In genomic region chr15:51768018-51768417, GRCh38 we compare ENCODE assay signal across 14 cellular contexts. TPM values are rescaled to one million over a fixed set of nuclear protein-coding genes. Genes with fewer than 3 reads are reported as not detected.
DNase-seq lines count a peak whose midpoint lies in the region; ATAC-seq, FAIRE-seq and TF ChIP-seq lines count a peak whose summit lies in the region.
"Had no signal": no experiment of that assay in that cellular context is flagged by ENCODE, and none has a peak within 500 bp of the region (broad histone marks: within the 10 kb centered on the region; RNA-seq: fewer than 3 reads in every experiment).

No MANE protein-coding gene starts in this region.

- no peak overlapping the region for H3K4me3 Mint-ChIP-seq in stimulated activated naive CD8-positive, alpha-beta T cell treated with anti-CD3 and anti-CD28 coated beads, Interleukin-15, Interleukin-2, amounts not matched to agents 100 ng/mL and 50 ng/mL, for 24 hours
- H3K4me3 Mint-ChIP-seq in T-cell = peak overlapping the region in 1 of 3 donors; percentile 65

- H3K79me1 ChIP-seq in H1 (ENCODE audit: low read depth, low read length) = no peaks in the 10 kb centered on the region

- H3K4me2 ChIP-seq in H1 (ENCODE audit: insufficient read depth in 1 of 2, low read depth in 2 of 2, low read length in 2 of 2) = no peak overlapping the region

- peak overlapping the region; percentile 85; the same call in 1 of the 2 replicates for H2AFZ ChIP-seq in H1 (ENCODE audit: low read length)

- H3K9ac ChIP-seq in H1 (replicated peaks in 1 of 4; ENCODE audit: extremely low read depth in 1 of 4, low read depth in 3 of 4, low read length in 3 of 4) = no peak overlapping the region

- peaks cover 19% of the 10 kb centered on the region for H3K36me3 Mint-ChIP-seq in stimulated activated naive CD8-positive, alpha-beta T cell treated with anti-CD3 and anti-CD28 coated beads, Interleukin-15, Interleukin-2, amounts not matched to agents 100 ng/mL and 50 ng/mL, for 24 hours (ENCODE audit: low read depth)
- H3K36me3 Mint-ChIP-seq in T-cell = peaks cover 38% of the 10 kb centered on the region

- H3K4me3 ChIP-seq in H1 (ENCODE audit: extremely low read depth in 1 of 4, insufficient read depth in 2 of 4, low read depth in 3 of 4, low read length in 4 of 4) = no peak overlapping the region
- H3K4me3 ChIP-seq in gastroesophageal sphincter = no peak overlapping the region

- H2BK120ac ChIP-seq in H1 (replicated peaks; ENCODE audit: low read depth, low read length) = no peak overlapping the region

- H3K36me3 ChIP-seq in H1 (ENCODE audit: control insufficient read depth in 2 of 4, insufficient read depth in 4 of 4, low read length in 3 of 4) (no peaks in the 10 kb centered on the region), gastroesophageal sphincter (peaks cover 0 to 60% of the 10 kb centered on the region in 2 donors)

- H3K56ac ChIP-seq in H1 (replicated peaks; ENCODE audit: insufficient read length, low read depth, low read length) = no peak overlapping the region

- H3K23me2 ChIP-seq in H1 (ENCODE audit: low read depth, low read length) = no peaks in the 10 kb centered on the region

- H3K4me1 Mint-ChIP-seq in stimulated activated naive CD8-positive, alpha-beta T cell treated with anti-CD3 and anti-CD28 coated beads, Interleukin-15, Interleukin-2, amounts not matched to agents 100 ng/mL and 50 ng/mL, for 24 hours (ENCODE audit: low read depth) = peaks cover 12% of the 10 kb centered on the region
- H3K4me1 Mint-ChIP-seq in T-cell = peaks cover 12 to 13% (median 12%) of the 10 kb centered on the region in 3 donors

- no peak overlapping the region for H4K5ac ChIP-seq in H1 (ENCODE audit: insufficient read length, low read depth, low read length)

- DNase-seq in stimulated activated naive CD8-positive, alpha-beta T cell treated with anti-CD3 and anti-CD28 coated beads, Interleukin-15, Interleukin-2, amounts not matched to agents 100 U/mL and 50 U/mL, for 24 hours = no peak
- DNase-seq in T-cell (peak in 19 of 34 experiments; percentile 1 to 54 (median 24)), H1 (ENCODE audit: low read depth in 1 of 2, low spot score in 2 of 2) (no peak), frontal cortex (ENCODE audit: low spot score in 2 of 2) (no peak), AG20443 (ENCODE audit: low spot score) (no peak)
- DNase-seq in stimulated activated naive CD4-positive, alpha-beta T cell treated with Interleukin-2 at 50 U/mL for 16 hours (lab: John Stamatoyannopoulos, UW) = no peak
- DNase-seq: activated CD4-positive, alpha-beta T cell treated with anti-CD3 and anti-CD28 coated beads for 4 hours; C1 segment of cervical spinal cord; NCI-H187; stimulated activated CD4-positive, alpha-beta T cell treated with anti-CD3 and anti-CD28 coated beads, Interleukin-2, amount 100 ng/mL, for 24 hours had no signal

- H3K27me3 ChIP-seq in H1 (replicated peaks in 1 of 4; ENCODE audit: control insufficient read depth in 3 of 4, extremely low read depth in 1 of 4, insufficient read depth in 3 of 4, low read length in 3 of 4) = no peaks in the 10 kb centered on the region
- no peaks in the 10 kb centered on the region for H3K27me3 ChIP-seq in gastroesophageal sphincter

- no peak overlapping the region for H4K91ac ChIP-seq in H1 (replicated peaks; ENCODE audit: insufficient read length, low read length)

- no peak overlapping the region for H3K4ac ChIP-seq in H1 (replicated peaks; ENCODE audit: insufficient read length, low read depth, low read length)

- no peaks in the 10 kb centered on the region for H3K27me3 Mint-ChIP-seq in stimulated activated naive CD8-positive, alpha-beta T cell treated with anti-CD3 and anti-CD28 coated beads, Interleukin-15, Interleukin-2, amounts not matched to agents 100 ng/mL and 50 ng/mL, for 24 hours
- H3K27me3 Mint-ChIP-seq in T-cell = no peaks in the 10 kb centered on the region

- no peak for TF ChIP-seq RAD21 in H1 (IDR thresholded peaks at IDR 0.05 in 1 of 2, conservative IDR thresholded peaks at IDR 0.05 in 1 of 2; ENCODE audit: low read depth in 2 of 2, low read length in 2 of 2)

- POLR2A ChIA-PET in T-cell (lab: Charles Lee) (no interaction called here), H1 (lab: Charles Lee; ENCODE audit: partially characterized antibody) (no interaction called here)

- H3K79me2 ChIP-seq in H1 (ENCODE audit: control insufficient read depth in 1 of 2, insufficient read depth in 2 of 2, low read length in 2 of 2) = no peaks in the 10 kb centered on the region

- no peaks in the 10 kb centered on the region for H3K9me3 Mint-ChIP-seq in stimulated activated naive CD8-positive, alpha-beta T cell treated with anti-CD3 and anti-CD28 coated beads, Interleukin-15, Interleukin-2, amounts not matched to agents 100 ng/mL and 50 ng/mL, for 24 hours
- H3K9me3 Mint-ChIP-seq in T-cell = peaks cover 0 to 4% (median 0%) of the 10 kb centered on the region in 3 donors

- WGBS in H1 (ENCODE audit: extremely low coverage in 1 of 2, insufficient coverage in 1 of 2, insufficient read length in 1 of 2, insufficient replicate concordance in 2 of 2, low coverage in 1 of 2, low lambda C conversion rate in 2 of 2, missing lambda C conversion rate in 1 of 2), 2 experiments = 89% methylated on average over 9 of the region's 9 CpGs; no CpG with 5 or more reads in 1 of the 2 experiments
- WGBS in gastroesophageal sphincter (ENCODE audit: low coverage in 1 of 2), 2 donors = 58% methylated on average over 7 of the region's 9 CpGs; no CpG with 5 or more reads in 1 of the 2 donors

- H3K14ac ChIP-seq in H1 (ENCODE audit: insufficient read length) = no peak overlapping the region

- no peak overlapping the region for H4K8ac ChIP-seq in H1 (ENCODE audit: extremely low read depth, insufficient read depth, low read length)

- no peaks in the 10 kb centered on the region for H4K20me1 ChIP-seq in H1 (replicated peaks in 1 of 2; ENCODE audit: control insufficient read depth in 1 of 2, insufficient read depth in 2 of 2, low read length in 2 of 2)

- H3K23ac ChIP-seq in H1 (ENCODE audit: insufficient read length) = no peak overlapping the region

- no peak for TF ChIP-seq EP300 in H1 (IDR thresholded peaks at IDR 0.05; ENCODE audit: borderline replicate concordance in 1 of 2, low read depth in 2 of 2, low read length in 2 of 2)
- no peak for TF ChIP-seq EP300 in gastroesophageal sphincter (IDR thresholded peaks at IDR 0.05)

- FAIRE-seq in H1 (lab: Jason Lieb, UNC) (no peak), frontal cortex (lab: Jason Lieb, UNC) (no peak)
- FAIRE-seq: colon, G401.6 had no signal

- no peak for TF ChIP-seq POLR2A in H1 (IDR thresholded peaks at IDR 0.05; ENCODE audit: control extremely low read depth in 1 of 2, low read depth in 2 of 2, low read length in 2 of 2)
- no peak for TF ChIP-seq POLR2A in gastroesophageal sphincter (IDR thresholded peaks at IDR 0.05)

- H3K27ac ChIP-seq in H1 (ENCODE audit: low read depth, low read length) (no peak overlapping the region), gastroesophageal sphincter (peak overlapping the region in 1 of 4 donors; percentile 9)

- TF ChIP-seq CTCF in H1 (IDR thresholded peaks at IDR 0.05; ENCODE audit: control extremely low read depth in 1 of 3, insufficient read depth in 1 of 3, low read depth in 1 of 3, low read length in 3 of 3) = no peak
- TF ChIP-seq CTCF in gastroesophageal sphincter (IDR thresholded peaks at IDR 0.05) = no peak

- H2BK12ac ChIP-seq in H1 (ENCODE audit: low read depth, low read length) = no peak overlapping the region

- no peak overlapping the region for H2BK20ac ChIP-seq in H1 (ENCODE audit: low read length)

- H3K9me3 ChIP-seq in H1 (ENCODE audit: insufficient read depth in 2 of 2, low read depth in 1 of 2, low read length in 1 of 2) (no peaks in the 10 kb centered on the region), gastroesophageal sphincter (no peaks in the 10 kb centered on the region)

- CTCF ChIA-PET in T-cell (lab: Charles Lee) = interaction anchor here (0.5 to 1.3 kb wide), 8 partner anchors 8 to 118 kb away, joined by 3 to 10 read pairs (median 3); partner anchors contain the start of gene LYSMD2 (in 1 of the 2)
- CTCF ChIA-PET in H1 (lab: Charles Lee; ENCODE audit: partially characterized antibody) = interaction anchor here (0.7 to 1.5 kb wide), 7 partner anchors 8 to 118 kb away, joined by 3 to 10 read pairs (median 5); no protein-coding TSS in a partner anchor

- H3K4me1 ChIP-seq in H1 (replicated peaks in 1 of 4; ENCODE audit: control insufficient read depth in 3 of 4, insufficient read depth in 4 of 4, low read length in 3 of 4) (peaks cover 0 to 3% (median 0%) of the 10 kb centered on the region in 4 experiments; a peak in 1 of 7 replicates), gastroesophageal sphincter (peaks cover 0 to 9% (median 0%) of the 10 kb centered on the region in 3 donors)

- peak overlapping the region; percentile 38 for H3K27ac Mint-ChIP-seq in stimulated activated naive CD8-positive, alpha-beta T cell treated with anti-CD3 and anti-CD28 coated beads, Interleukin-15, Interleukin-2, amounts not matched to agents 100 ng/mL and 50 ng/mL, for 24 hours
- H3K27ac Mint-ChIP-seq in T-cell = peak overlapping the region; percentile 50 to 84

- no peak overlapping the region for H2BK15ac ChIP-seq in H1 (ENCODE audit: low read length)

- no peak overlapping the region for H2BK5ac ChIP-seq in H1 (ENCODE audit: low read depth, low read length)

- no peak for ATAC-seq in stimulated activated naive CD8-positive, alpha-beta T cell treated with anti-CD3 and anti-CD28 coated beads, Interleukin-15, Interleukin-2, amounts not matched to agents 100 U/mL and 50 U/mL, for 24 hours
- peak; percentile 58 to 92 (median 78) for ATAC-seq in T-cell (replicated peaks in 1 of 4)
- no peak for ATAC-seq in gastroesophageal sphincter

- no peak overlapping the region; the same call in 1 of the 2 replicates for H3K18ac ChIP-seq in H1 (ENCODE audit: extremely low read depth, low read length)

- no peak overlapping the region for H2AK5ac ChIP-seq in H1 (ENCODE audit: low read depth, low read length)

RNA-seq across cellular contexts. Expression of gene TMOD2, which starts 16.6 kb away (rescaled TPM):
- total RNA-seq in T-cell = 10 to 100 TPM; 10.9 to 17.2 (median 16.8) TPM
- total RNA-seq in H1 (2021; fragmentation: NEBNext Ultra II Directional; extraction: Animal tissue kit (Norgen Biotek cat#: 25700)) = 4.9 and 6.5 TPM in 2 replicates
- 0.58 and 0.80 TPM in 2 replicates for polyA plus RNA-seq in H1 (2011; rRNA removed)
- 1.1 TPM for polyA plus RNA-seq in H1 (2011; cell fraction: cytosol; rRNA removed)
- 1.4 TPM for polyA plus RNA-seq in H1 (2011; cell fraction: nucleus; rRNA removed)
- 1.0 to 2.7 TPM (median 1.6 TPM) in 4 replicates for polyA plus RNA-seq in H1 (2012, experiment 1 of 2)
- 0.07 TPM for polyA plus RNA-seq in H1 (2012, experiment 2 of 2)
- 2.0 TPM for polyA plus RNA-seq in H1 (2013, experiment 1 of 2)
- polyA plus RNA-seq in H1 (2013, experiment 2 of 2) = 1.9 TPM
- 1.7 and 2.4 TPM in 2 replicates for polyA minus RNA-seq in H1 (2011; rRNA and poly(A)+ RNA removed)
- 2.6 TPM for polyA minus RNA-seq in H1 (2011; cell fraction: cytosol; rRNA and poly(A)+ RNA removed)
- polyA minus RNA-seq in H1 (2011; cell fraction: nucleus; rRNA and poly(A)+ RNA removed) = 3.1 TPM
- 198 TPM for total RNA-seq in frontal cortex
- total RNA-seq in gastroesophageal sphincter = 10 to 100 TPM; 14.0 to 21.9 (median 17.5) TPM

RNA-seq across cellular contexts. Expression of gene LYSMD2, which starts 30.6 kb away (rescaled TPM):
- total RNA-seq in T-cell (10 to 100 TPM; 16.6 to 36.2 (median 26.2) TPM), frontal cortex (30.6 TPM), gastroesophageal sphincter (10 to 100 TPM in 3 of 4 donors, 1 to 10 TPM in 1; 8.9 to 27.9 (median 14.0) TPM)
- 2.7 and 3.2 TPM in 2 replicates for total RNA-seq in H1 (2021; fragmentation: NEBNext Ultra II Directional; extraction: Animal tissue kit (Norgen Biotek cat#: 25700))
- 0.85 and 2.2 TPM in 2 replicates for polyA plus RNA-seq in H1 (2011; rRNA removed)
- 1.9 TPM for polyA plus RNA-seq in H1 (2011; cell fraction: cytosol; rRNA removed)
- polyA plus RNA-seq in H1 (2011; cell fraction: nucleus; rRNA removed) = 0.86 TPM
- 1.1 to 2.2 TPM (median 1.4 TPM) in 4 replicates for polyA plus RNA-seq in H1 (2012, experiment 1 of 2)
- 1.6 TPM for polyA plus RNA-seq in H1 (2012, experiment 2 of 2)
- polyA plus RNA-seq in H1 (2013, experiment 1 of 2) = 0.91 TPM
- 1.2 TPM for polyA plus RNA-seq in H1 (2013, experiment 2 of 2)
- 0.76 and 1.1 TPM in 2 replicates for polyA minus RNA-seq in H1 (2011; rRNA and poly(A)+ RNA removed)
- polyA minus RNA-seq in H1 (2011; cell fraction: cytosol; rRNA and poly(A)+ RNA removed) = 1.1 TPM
- 0.70 TPM for polyA minus RNA-seq in H1 (2011; cell fraction: nucleus; rRNA and poly(A)+ RNA removed)

Comparison
In these comparisons a context has a peak if more than half of its experiments do, and no peak if none do; other contexts are left out.
1. ATAC-seq: peak in T-cell (4 of 4); none in stimulated activated naive CD8-positive, alpha-beta T cell treated with anti-CD3 and anti-CD28 coated beads, Interleukin-15, Interleukin-2, amounts not matched to agents 100 U/mL and 50 U/mL, for 24 hours (single experiment) and gastroesophageal sphincter (single experiment).
2. DNase-seq: peak in T-cell (19 of 34); none in stimulated activated naive CD8-positive, alpha-beta T cell treated with anti-CD3 and anti-CD28 coated beads, Interleukin-15, Interleukin-2, amounts not matched to agents 100 U/mL and 50 U/mL, for 24 hours (single experiment), H1 (0 of 2), stimulated activated naive CD4-positive, alpha-beta T cell treated with Interleukin-2 at 50 U/mL for 16 hours (single experiment), frontal cortex (0 of 2) and AG20443 (single experiment).